In the genomic region with DNA sequence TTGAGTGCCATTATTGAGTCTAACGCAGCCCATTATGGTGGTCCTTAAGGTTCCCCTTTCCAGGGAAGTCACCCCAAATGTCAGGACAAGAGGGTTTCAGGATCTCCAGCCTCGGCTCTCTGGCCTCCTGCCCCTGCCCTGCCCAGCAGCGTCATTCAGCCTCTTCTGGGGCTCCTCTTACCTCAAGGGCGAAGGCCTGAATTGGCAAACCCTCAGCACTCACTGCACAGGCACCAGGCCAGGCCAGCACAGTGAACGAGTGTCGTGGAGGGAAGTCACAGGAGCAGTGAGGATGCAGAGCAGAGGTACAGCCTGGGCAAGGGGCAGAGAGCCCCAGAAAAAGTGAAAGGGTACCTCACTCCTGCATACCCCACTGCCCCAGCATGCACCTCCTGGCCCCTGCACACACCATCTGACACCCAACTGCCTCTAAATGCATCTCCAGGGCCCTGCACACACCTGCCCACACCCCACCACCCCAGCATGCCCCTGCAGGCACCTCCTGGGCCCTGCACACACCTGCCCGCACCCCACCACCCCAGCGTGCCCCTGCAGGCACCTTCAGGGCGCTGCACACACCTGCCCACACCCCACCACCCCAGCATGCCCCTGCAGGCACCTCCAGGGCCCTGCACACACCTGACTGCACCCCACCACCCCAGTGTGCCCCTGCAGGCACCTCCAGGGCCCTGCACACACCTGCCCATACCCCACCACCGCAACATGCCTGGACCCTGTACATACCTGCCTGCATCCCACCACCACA, we compare ENCODE assay signal across 14 cellular contexts.
"Had no signal": no experiment of that assay in that cellular context is flagged by ENCODE, and none has a peak within 500 bp of the region (broad histone marks: within the 10 kb centered on the region; RNA-seq: fewer than 3 reads in every experiment).

No MANE protein-coding gene starts in this region.

- H3K4me3 ChIP-seq: ovary, suprapubic skin had no signal

- H3K36me3 ChIP-seq: ovary had no signal

- H3K4me3 Mint-ChIP-seq: dendritic cell treated with granulocyte-macrophage colony-stimulating factor and Interleukin-4, amounts not matched to agents 40 ng/mL and 50 ng/mL, for 4 days; T-helper 2 cell treated with Interferon-gamma antibody and Interleukin-4, amounts not matched to agents 5 μg/mL and 100 μg/mL, for 36 hours had no signal

- H3K27me3 ChIP-seq: ovary, suprapubic skin had no signal

- H3K27ac ChIP-seq: epithelial cell of prostate, ovary, suprapubic skin had no signal

- H3K27me3 Mint-ChIP-seq: dendritic cell treated with granulocyte-macrophage colony-stimulating factor and Interleukin-4, amounts not matched to agents 40 ng/mL and 50 ng/mL, for 4 days had no signal

- H3K9me3 ChIP-seq: ovary, suprapubic skin had no signal

- DNase-seq: activated CD4-positive, alpha-beta T cell treated with anti-CD3 and anti-CD28 coated beads, Interleukin-2, amount 50 U/mL, for 1 hour; activated naive CD4-positive, alpha-beta T cell treated with Interleukin-2 at 50 U/mL for 16 hours; activated T-cell treated with anti-CD3 and anti-CD28 coated beads for 4 hours; aorta; hippocampal formation; midbrain; ovary; stimulated activated CD4-positive, alpha-beta T cell treated with anti-CD3 and anti-CD28 coated beads, Interleukin-12 subunit alpha, Interleukin-12 subunit beta, amount 100 ng/mL, for 4 hours; stimulated activated CD4-positive, alpha-beta T cell treated with anti-CD3 and anti-CD28 coated beads, Interleukin-2, amount 100 ng/mL, for 24 hours; stimulated activated naive CD4-positive, alpha-beta T cell had no signal

- H3K27ac Mint-ChIP-seq: dendritic cell treated with granulocyte-macrophage colony-stimulating factor and Interleukin-4, amounts not matched to agents 40 ng/mL and 50 ng/mL, for 4 days; T-helper 2 cell treated with Interferon-gamma antibody and Interleukin-4, amounts not matched to agents 5 μg/mL and 100 μg/mL, for 36 hours had no signal

- H3K9me3 Mint-ChIP-seq: dendritic cell treated with granulocyte-macrophage colony-stimulating factor and Interleukin-4, amounts not matched to agents 40 ng/mL and 50 ng/mL, for 4 days; T-helper 2 cell treated with Interferon-gamma antibody and Interleukin-4, amounts not matched to agents 5 μg/mL and 100 μg/mL, for 36 hours had no signal
